ENCODE assay signal across 8 cellular contexts in the genomic region with DNA sequence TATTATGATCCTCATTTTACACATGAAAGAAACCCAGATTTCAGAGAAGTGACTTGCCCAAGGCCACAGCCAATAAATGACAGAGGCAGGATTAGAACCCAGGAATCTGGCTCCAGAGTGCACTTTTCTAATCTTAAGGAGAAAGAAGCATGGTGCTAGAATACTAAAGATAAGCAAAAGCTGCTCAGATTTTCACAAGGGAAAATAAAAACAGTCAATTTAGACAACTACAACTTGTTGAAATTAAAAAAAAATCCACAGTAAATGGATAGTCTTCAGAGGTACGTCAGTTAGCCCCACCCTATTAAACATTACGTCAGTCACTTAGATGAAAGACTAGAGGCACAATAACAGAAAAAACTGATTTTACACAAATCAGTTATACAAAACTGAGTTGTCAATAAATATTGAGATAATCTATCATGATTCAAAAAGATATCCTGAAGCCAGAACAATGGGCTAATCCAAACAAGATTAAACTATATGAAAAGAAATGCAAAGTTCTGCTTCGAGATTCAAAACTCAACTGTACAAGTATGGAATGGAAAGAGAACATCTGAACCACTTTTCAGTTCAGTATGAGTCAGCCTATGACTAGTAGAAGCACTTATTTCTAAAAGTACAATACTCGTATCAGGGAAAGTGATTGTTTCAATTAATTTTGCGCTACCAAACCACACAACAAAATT. TPM values are rescaled to one million over a fixed set of nuclear protein-coding genes. Genes with fewer than 3 reads are reported as not detected.
DNase-seq lines count a peak whose midpoint lies in the region; ATAC-seq and TF ChIP-seq lines count a peak whose summit lies in the region.

No MANE protein-coding gene starts in this region.

- DNase-seq in RWPE1 (ENCODE audit: low spot score) (peak; percentile 57), fibroblast of lung (ENCODE audit: low read depth in 2 of 2) (peak; percentile 80 to 84), SIG-M5 (lab: John Stamatoyannopoulos, UW) (no peak), AML-193 (lab: John Stamatoyannopoulos, UW) (no peak), DMS 273 (lab: John Stamatoyannopoulos, UW; ENCODE audit: unreplicated experiment) (no peak)

- no peak for TF ChIP-seq POLR2A in GM18505 (IDR thresholded peaks at IDR 0.05; ENCODE audit: borderline replicate concordance, extremely low read depth, insufficient read depth, insufficient read length)

- peaks cover 18% of the 10 kb centered on the region for H3K4me1 ChIP-seq in fibroblast of lung (ENCODE audit: control insufficient read depth, extremely low read depth, insufficient read depth, low read length)

- POLR2A ChIA-PET in RWPE1 (lab: Yijun Ruan, JAX; ENCODE audit: low non-redundant PET): interaction anchor here (0.5 kb wide), 1 partner anchor 10 kb away, joined by 3 read pairs; no protein-coding TSS in a partner anchor

- H3K36me3 ChIP-seq in fibroblast of lung (ENCODE audit: control insufficient read depth, insufficient read depth, low read length): no peaks in the 10 kb centered on the region

- ATAC-seq in GM18505 (IDR thresholded peaks at IDR 0.05; ENCODE audit: unreplicated experiment): peak; percentile 63
- ATAC-seq in HG02588 (IDR thresholded peaks at IDR 0.05; ENCODE audit: unreplicated experiment): peak; percentile 69

- peaks cover 79% of the 10 kb centered on the region for H3K79me2 ChIP-seq in fibroblast of lung (ENCODE audit: control insufficient read depth, insufficient read depth, low read length)

- H3K4me2 ChIP-seq in fibroblast of lung (ENCODE audit: extremely low read depth, insufficient read depth, low read length): peak overlapping the region; percentile 77

- H3K27me3 ChIP-seq in fibroblast of lung (ENCODE audit: control insufficient read depth, insufficient read depth, low read length): no peaks in the 10 kb centered on the region

- no peak overlapping the region for H3K9ac ChIP-seq in fibroblast of lung (ENCODE audit: insufficient read depth, low read length)

- H3K27ac ChIP-seq in RWPE1 (no peak overlapping the region), fibroblast of lung (ENCODE audit: insufficient read depth, low read length) (peak overlapping the region; percentile 62), skin epidermis (peak overlapping the region in 14 of 21 experiments; percentile 7 to 77 (median 50))

- CTCF ChIA-PET in RWPE1 (lab: Yijun Ruan, JAX): interaction anchor here (0.6 to 0.7 kb wide), 2 partner anchors 259 to 530 kb away, joined by 3 read pairs; no protein-coding TSS in a partner anchor

- no peak for TF ChIP-seq CTCF in RWPE1 (conservative IDR thresholded peaks at IDR 0.05; ENCODE audit: low read depth)
- TF ChIP-seq CTCF in fibroblast of lung (conservative IDR thresholded peaks at IDR 0.05 in 1 of 2, IDR thresholded peaks at IDR 0.05 in 1 of 2; ENCODE audit: low read depth in 1 of 2, low read length in 2 of 2): no peak

- no peaks in the 10 kb centered on the region for H3K9me3 ChIP-seq in fibroblast of lung (ENCODE audit: control insufficient read depth, insufficient read depth, low read depth, low read length)

- peak overlapping the region in 3 of 4 experiments; percentile 25 to 32 (median 27) for H3K4me3 ChIP-seq in fibroblast of lung (replicated peaks in 1 of 4; ENCODE audit: control extremely low read depth in 1 of 4, insufficient read depth in 1 of 4, low read depth in 3 of 4, low read length in 4 of 4)
- no peak overlapping the region for H3K4me3 ChIP-seq in skin epidermis

- H4K20me1 ChIP-seq in fibroblast of lung (ENCODE audit: control insufficient read depth, extremely low read depth, insufficient read depth, low read length): no peaks in the 10 kb centered on the region

- no peak overlapping the region for H2AFZ ChIP-seq in fibroblast of lung (ENCODE audit: low read length)

RNA-seq across cellular contexts. Expression of a gene that starts 9.3 kb away (rescaled TPM):
- 44.7 and 48.2 TPM in 2 replicates for total RNA-seq in fibroblast of lung
- 43.5 and 48.8 TPM in 2 replicates for polyA plus RNA-seq in fibroblast of lung
- 23.8 and 25.7 TPM in 2 replicates for polyA plus RNA-seq in fibroblast of lung (2012)
- 75.3 and 82.1 TPM in 2 replicates for polyA minus RNA-seq in fibroblast of lung (ENCODE audit: low replicate concordance)

RNA-seq across cellular contexts. Expression of a gene that starts 56.6 kb away (rescaled TPM):
- total RNA-seq in fibroblast of lung: 0.17 and 0.26 TPM in 2 replicates
- polyA plus RNA-seq in fibroblast of lung: 0.08 and 0.15 TPM in 2 replicates
- 0.06 and 0.14 TPM in 2 replicates for polyA plus RNA-seq in fibroblast of lung (2012)
- polyA minus RNA-seq in fibroblast of lung (ENCODE audit: low replicate concordance): 0.04 TPM in 1 of 2 replicates, not detected in the other

Comparison
In these comparisons a context has a peak if more than half of its experiments do, and no peak if none do; other contexts are left out.
1. DNase-seq: peak in RWPE1 (single experiment) and fibroblast of lung (2 of 2); none in SIG-M5 (single experiment), AML-193 (0 of 2) and DMS 273 (single experiment).
2. H3K4me3 ChIP-seq: peak in fibroblast of lung (3 of 4); none in skin epidermis (0 of 7).